Comparison of ENCODE assay signal across 9 cellular contexts in genomic region chr21:43075170-43076023, GRCh38. TPM values are rescaled to one million over a fixed set of nuclear protein-coding genes. Genes with fewer than 3 reads are reported as not detected.
DNase-seq lines count a peak whose midpoint lies in the region; ATAC-seq and TF ChIP-seq lines count a peak whose summit lies in the region.
"Not testable (repeated sequence)": the region's sequence is repeated elsewhere in the genome, so short reads cannot be mapped to it uniquely, and the experiment has no call there.
"Had no signal": no experiment of that assay in that cellular context is flagged by ENCODE, and none has a peak within 500 bp of the region (broad histone marks: within the 10 kb centered on the region; RNA-seq: fewer than 3 reads in every experiment).

CBS (minus strand) TSS chr21:43075835; CDS start chr21:43072193, 3,642 bp downstream.

- H3K27ac Mint-ChIP-seq in activated CD4-positive, alpha-beta memory T cell treated with anti-CD3 and anti-CD28 coated beads, Interleukin-2, amount 10 ng/mL, durations not matched to agents 7 days and 5 days; brain: not testable (repeated sequence)

- H3K4me3 Mint-ChIP-seq in activated CD4-positive, alpha-beta memory T cell treated with anti-CD3 and anti-CD28 coated beads, Interleukin-2, amount 10 ng/mL, durations not matched to agents 7 days and 5 days; brain: not testable (repeated sequence)

- not testable (repeated sequence) for H3K9me2 ChIP-seq in PC-3 (replicated peaks; ENCODE audit: low read length)

- H3K36me3 Mint-ChIP-seq in activated CD4-positive, alpha-beta memory T cell treated with anti-CD3 and anti-CD28 coated beads, Interleukin-2, amount 10 ng/mL, durations not matched to agents 7 days and 5 days (ENCODE audit: low read depth); brain: not testable (repeated sequence)

- H4K20me1 ChIP-seq in PC-3 (ENCODE audit: low read length), result not testable (repeated sequence)

- not testable (repeated sequence) for H3K27me3 ChIP-seq in BJ (ENCODE audit: control insufficient read depth, insufficient read depth, low read length); PC-3 (ENCODE audit: low read length); gastroesophageal sphincter; liver (ENCODE audit: control insufficient read depth in 4 of 4, insufficient read depth in 4 of 4, low read length in 3 of 4)

- H3K27me3 Mint-ChIP-seq in activated CD4-positive, alpha-beta memory T cell treated with anti-CD3 and anti-CD28 coated beads, Interleukin-2, amount 10 ng/mL, durations not matched to agents 7 days and 5 days; brain: not testable (repeated sequence)

- not testable (repeated sequence) for H3F3A ChIP-seq in PC-3 (ENCODE audit: low read length, unreplicated experiment)

- not testable (repeated sequence) for H3K4me1 ChIP-seq in PC-3 (ENCODE audit: insufficient read depth, low read length); gastroesophageal sphincter; liver (ENCODE audit: control insufficient read depth in 4 of 4, insufficient read depth in 4 of 4, low read length in 3 of 4)

- WGBS in gastroesophageal sphincter (ENCODE audit: low coverage in 1 of 2), 2 donors, result no CpG with 5 or more reads among the region's 84 CpGs
- no CpG with 5 or more reads among the region's 84 CpGs for WGBS in liver

- not testable (repeated sequence) for H2AFZ ChIP-seq in PC-3 (ENCODE audit: low read length)

- peak; percentile 48 for ATAC-seq in PC-3
- peak; percentile 43 for ATAC-seq in gastroesophageal sphincter
- ATAC-seq in omental fat pad (ENCODE audit: low FRiP score), result not testable (repeated sequence)

- TF ChIP-seq CTCF in BJ (IDR thresholded peaks at IDR 0.05; ENCODE audit: insufficient read depth, low read depth, low read length); PC-3 (conservative IDR thresholded peaks at IDR 0.05; ENCODE audit: low read depth, low read length); brain (conservative IDR thresholded peaks at IDR 0.05); gastroesophageal sphincter (IDR thresholded peaks at IDR 0.05); liver (IDR thresholded peaks at IDR 0.05; ENCODE audit: low read depth, low read length, missing input control); omental fat pad (IDR thresholded peaks at IDR 0.05); subcutaneous adipose tissue (IDR thresholded peaks at IDR 0.05; ENCODE audit: low read depth): not testable (repeated sequence)

- not testable (repeated sequence) for H3K9me3 ChIP-seq in PC-3 (ENCODE audit: low read length); gastroesophageal sphincter; liver (ENCODE audit: control insufficient read depth in 4 of 4, low read length in 3 of 4)

- H3K27ac ChIP-seq in PC-3 (ENCODE audit: low read length); gastroesophageal sphincter; liver (ENCODE audit: low read depth in 1 of 2, low read length in 2 of 2): not testable (repeated sequence)

- not testable (repeated sequence) for H3K9me3 Mint-ChIP-seq in activated CD4-positive, alpha-beta memory T cell treated with anti-CD3 and anti-CD28 coated beads, Interleukin-2, amount 10 ng/mL, durations not matched to agents 7 days and 5 days; brain

- intact Hi-C loops in PC-3 (cut with micrococcal nuclease), result not testable (repeated sequence)

- not testable (repeated sequence) for H3K4me2 ChIP-seq in PC-3 (ENCODE audit: low read length)

- DNase-seq in BJ (ENCODE audit: low read depth); PC-3; activated CD4-positive, alpha-beta memory T cell treated with anti-CD3 and anti-CD28 coated beads, Interleukin-2, amount 10 ng/mL, durations not matched to agents 7 days and 5 days; omental fat pad (ENCODE audit: low spot score): not testable (repeated sequence)

- BruUV-seq in PC-3 (replicated peaks; lab: Mats Ljungman, UMichigan), result not testable (repeated sequence)

- not testable (repeated sequence) for TF ChIP-seq RAD21 in liver (IDR thresholded peaks at IDR 0.05)

- POLR2A ChIA-PET in BJ (lab: Charles Lee); PC-3 (lab: Charles Lee; ENCODE audit: unreplicated experiment); activated CD4-positive, alpha-beta memory T cell treated with anti-CD3 and anti-CD28 coated beads, Interleukin-2, amount 10 ng/mL, durations not matched to agents 7 days and 5 days (lab: Charles Lee): not testable (repeated sequence)

- TF ChIP-seq EP300 in gastroesophageal sphincter (IDR thresholded peaks at IDR 0.05), result not testable (repeated sequence)

- CTCF ChIA-PET in BJ (lab: Yijun Ruan, JAX); PC-3 (lab: Charles Lee); activated CD4-positive, alpha-beta memory T cell treated with anti-CD3 and anti-CD28 coated beads, Interleukin-2, amount 10 ng/mL, durations not matched to agents 7 days and 5 days (lab: Charles Lee): not testable (repeated sequence)

- H3K4me3 ChIP-seq in BJ (ENCODE audit: low read depth, low read length), result peak within 1 kb of the TSS; percentile 17; the same call in 1 of the 2 replicates
- H3K4me3 ChIP-seq in PC-3 (ENCODE audit: low read length); gastroesophageal sphincter; liver (ENCODE audit: low read depth in 1 of 3, low read length in 3 of 3): not testable (repeated sequence)

- H3K36me3 ChIP-seq in BJ (ENCODE audit: control insufficient read depth, insufficient read depth, low read length); PC-3 (ENCODE audit: low read depth, low read length); gastroesophageal sphincter; liver (ENCODE audit: control insufficient read depth in 4 of 4, insufficient read depth in 3 of 4, low read depth in 1 of 4, low read length in 3 of 4): not testable (repeated sequence)

- TF ChIP-seq POLR2A in gastroesophageal sphincter (IDR thresholded peaks at IDR 0.05), result not testable (repeated sequence)

- not testable (repeated sequence) for H3K9ac ChIP-seq in PC-3 (ENCODE audit: low read length); liver (ENCODE audit: low read depth in 1 of 2, low read length in 2 of 2)

- H3K4me1 Mint-ChIP-seq in activated CD4-positive, alpha-beta memory T cell treated with anti-CD3 and anti-CD28 coated beads, Interleukin-2, amount 10 ng/mL, durations not matched to agents 7 days and 5 days; brain: not testable (repeated sequence)

- not testable (repeated sequence) for H3K79me2 ChIP-seq in PC-3 (ENCODE audit: low read length)

RNA-seq across cellular contexts. Expression of gene CBS, which starts in this region (rescaled TPM):
- 79.9 and 109 TPM in 2 replicates for polyA plus RNA-seq in BJ (2011; rRNA removed)
- polyA minus RNA-seq in BJ (2011; rRNA and poly(A)+ RNA removed), result 43.0 and 70.5 TPM in 2 replicates
- 8.9 and 9.6 TPM in 2 replicates for total RNA-seq in PC-3 (2014; rRNA removed)
- 10 to 100 TPM; 60.4 to 64.2 TPM for total RNA-seq in activated CD4-positive, alpha-beta memory T cell treated with anti-CD3 and anti-CD28 coated beads, Interleukin-2, amount 10 ng/mL, durations not matched to agents 7 days and 5 days
- 31.2 TPM for polyA plus RNA-seq in brain (ENCODE audit: insufficient read depth, low read depth, low replicate concordance)
- total RNA-seq in gastroesophageal sphincter, result 10 to 100 TPM in 3 of 4 donors, 1 to 10 TPM in 1; 9.7 to 27.2 (median 19.0) TPM
- 100 to 1,000 TPM in 1 of 2 donors, 10 to 100 TPM in 1; 70.9 to 172 TPM for total RNA-seq in liver
- 100 to 1,000 TPM in 1 of 2 donors, 10 to 100 TPM in 1; 86.2 to 212 TPM for polyA plus RNA-seq in liver
- 10 to 100 TPM; 13.5 to 33.9 (median 23.4) TPM for total RNA-seq in omental fat pad
- total RNA-seq in subcutaneous adipose tissue, result 10 to 100 TPM in 3 of 4 donors, 1 to 10 TPM in 1; 6.0 to 33.7 (median 21.1) TPM
- total RNA-seq: CD8-positive, alpha-beta T cell had no signal
